8 cellular contexts compared by ENCODE assay signal in the genomic region with DNA sequence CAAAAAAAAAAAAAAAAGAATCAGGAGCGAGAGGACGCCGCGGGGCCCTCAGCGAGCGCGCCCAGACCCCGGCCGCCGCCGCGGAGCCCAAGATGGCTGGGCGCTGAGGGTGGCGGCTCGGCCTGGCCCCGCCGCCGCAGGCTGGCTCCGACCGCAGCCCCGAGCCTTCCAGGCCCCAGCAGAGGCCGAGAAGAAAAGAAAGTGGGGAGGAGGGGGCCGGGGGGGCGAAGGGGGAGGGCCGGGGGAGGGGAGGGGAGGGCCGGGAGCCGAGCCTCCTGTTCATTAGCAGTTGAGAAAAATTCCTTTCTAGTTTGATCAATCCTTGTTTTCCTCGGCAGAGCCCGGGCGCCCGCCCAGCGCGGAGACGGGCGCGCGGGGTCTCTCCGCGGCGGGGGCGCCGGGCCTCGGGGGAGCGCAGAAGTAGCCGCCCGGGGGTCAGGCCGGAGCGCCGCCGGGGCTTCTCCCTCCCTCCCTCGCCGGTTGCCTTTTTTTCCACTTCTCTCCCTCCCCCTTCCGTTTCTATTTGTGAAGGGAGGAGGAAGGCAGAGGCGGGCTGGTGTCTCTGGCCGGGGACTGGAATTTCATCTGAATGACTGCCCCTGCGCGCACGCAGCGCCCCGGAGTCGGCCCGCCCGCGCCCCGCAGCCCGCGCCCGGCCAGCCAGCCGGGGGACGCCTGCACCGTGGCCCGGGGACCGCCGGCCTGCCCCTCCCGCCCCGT. TPM values are rescaled to one million over a fixed set of nuclear protein-coding genes. Genes with fewer than 3 reads are reported as not detected.
DNase-seq lines count a peak whose midpoint lies in the region; ATAC-seq and TF ChIP-seq lines count a peak whose summit lies in the region.

No MANE protein-coding gene starts in this region.

- H3K27ac Mint-ChIP-seq in CD14-positive monocyte = peak overlapping the region; percentile 90 to 98 (median 94)
- peak overlapping the region; percentile 91 for H3K27ac Mint-ChIP-seq in activated T-helper 1 cell treated with anti-CD3 and anti-CD28 coated beads, Interleukin-12 subunit alpha, Interleukin-12 subunit beta, Interleukin-2, Interleukin-4 antibody, amounts not matched to agents 30 ng/mL and 10 ng/mL and 1 ng/mL, durations not matched to agents 14 hours and 24 hours and 36 hours
- H3K27ac Mint-ChIP-seq in naive B cell = peak overlapping the region in 4 of 6 donors; percentile 38 to 97 (median 90)

- peaks cover 13 to 23% of the 10 kb centered on the region in 2 donors for H3K36me3 Mint-ChIP-seq in CD14-positive monocyte
- H3K36me3 Mint-ChIP-seq in activated T-helper 1 cell treated with anti-CD3 and anti-CD28 coated beads, Interleukin-12 subunit alpha, Interleukin-12 subunit beta, Interleukin-2, Interleukin-4 antibody, amounts not matched to agents 30 ng/mL and 10 ng/mL and 1 ng/mL, durations not matched to agents 14 hours and 24 hours and 36 hours (ENCODE audit: low read depth) = peaks cover 21% of the 10 kb centered on the region
- H3K36me3 Mint-ChIP-seq in naive B cell = no peaks in the 10 kb centered on the region

- DNase-seq in CD14-positive monocyte (ENCODE audit: low spot score) (no peak), HCEC 1CT (peak; percentile 70), NOMO-1 treated with DMSO at 0.1 percent for 48 hours (lab: John Stamatoyannopoulos, UW; ENCODE audit: unreplicated experiment) (peak; percentile 66), fibroblast of peridontal ligament (ENCODE audit: extremely low read depth) (peak; percentile 69), naive B cell (no peak), thyroid gland (peak; percentile 70)
- no peak for DNase-seq in activated T-helper 1 cell treated with anti-CD3 and anti-CD28 coated beads, Interleukin-12 subunit alpha, Interleukin-12 subunit beta, Interleukin-2, Interleukin-4 antibody, amounts not matched to agents 30 ng/mL and 10 ng/mL and 1 ng/mL, durations not matched to agents 14 hours and 24 hours and 36 hours (ENCODE audit: low spot score)

- ATAC-seq in naive B cell (ENCODE audit: low read depth in 2 of 2) (no peak), HG03159 (IDR thresholded peaks at IDR 0.05; ENCODE audit: unreplicated experiment) (no peak)

- TF ChIP-seq POLR2A in thyroid gland (IDR thresholded peaks at IDR 0.05) = peak; percentile 20 to 74

- peaks cover 28% of the 10 kb centered on the region for H3K4me1 Mint-ChIP-seq in CD14-positive monocyte
- H3K4me1 Mint-ChIP-seq in activated T-helper 1 cell treated with anti-CD3 and anti-CD28 coated beads, Interleukin-12 subunit alpha, Interleukin-12 subunit beta, Interleukin-2, Interleukin-4 antibody, amounts not matched to agents 30 ng/mL and 10 ng/mL and 1 ng/mL, durations not matched to agents 14 hours and 24 hours and 36 hours (ENCODE audit: low read depth) = peaks cover 29% of the 10 kb centered on the region
- peaks cover 37 to 43% (median 42%) of the 10 kb centered on the region in 3 donors for H3K4me1 Mint-ChIP-seq in naive B cell

- 0 to 1% methylated on average over 48 of the region's 76 CpGs for WGBS in thyroid gland, 2 donors

- no peaks in the 10 kb centered on the region for H3K36me3 ChIP-seq in thyroid gland

- peaks cover 0 to 6% (median 3%) of the 10 kb centered on the region in 3 donors for H3K27me3 Mint-ChIP-seq in CD14-positive monocyte (ENCODE audit: low read depth in 3 of 3)
- no peaks in the 10 kb centered on the region for H3K27me3 Mint-ChIP-seq in activated T-helper 1 cell treated with anti-CD3 and anti-CD28 coated beads, Interleukin-12 subunit alpha, Interleukin-12 subunit beta, Interleukin-2, Interleukin-4 antibody, amounts not matched to agents 30 ng/mL and 10 ng/mL and 1 ng/mL, durations not matched to agents 14 hours and 24 hours and 36 hours (ENCODE audit: insufficient read depth)
- H3K27me3 Mint-ChIP-seq in naive B cell = no peaks in the 10 kb centered on the region

- peak overlapping the region; percentile 78 to 98 (median 84) for H3K4me3 ChIP-seq in thyroid gland (replicated peaks in 1 of 3)

- no peaks in the 10 kb centered on the region for H3K27me3 ChIP-seq in thyroid gland

- H3K9me3 ChIP-seq in thyroid gland = no peaks in the 10 kb centered on the region

- peaks cover 22 to 26% of the 10 kb centered on the region in 2 donors for H3K4me1 ChIP-seq in thyroid gland

- peaks cover 0 to 5% (median 2%) of the 10 kb centered on the region in 7 donors for H3K9me3 Mint-ChIP-seq in CD14-positive monocyte
- H3K9me3 Mint-ChIP-seq in activated T-helper 1 cell treated with anti-CD3 and anti-CD28 coated beads, Interleukin-12 subunit alpha, Interleukin-12 subunit beta, Interleukin-2, Interleukin-4 antibody, amounts not matched to agents 30 ng/mL and 10 ng/mL and 1 ng/mL, durations not matched to agents 14 hours and 24 hours and 36 hours = no peaks in the 10 kb centered on the region
- H3K9me3 Mint-ChIP-seq in naive B cell = peaks cover 0 to 1% (median 0%) of the 10 kb centered on the region in 7 donors

- TF ChIP-seq CTCF in CD14-positive monocyte (IDR thresholded peaks at IDR 0.05) (no peak), thyroid gland (IDR thresholded peaks at IDR 0.05) (no peak)

- peak overlapping the region; percentile 96 to 100 (median 100) for H3K27ac ChIP-seq in thyroid gland

- intact Hi-C loops in CD14-positive monocyte (cut with micrococcal nuclease) = no loop called here
- intact Hi-C loops in activated T-helper 1 cell treated with anti-CD3 and anti-CD28 coated beads, Interleukin-12 subunit alpha, Interleukin-12 subunit beta, Interleukin-2, Interleukin-4 antibody, amounts not matched to agents 30 ng/mL and 10 ng/mL and 1 ng/mL, durations not matched to agents 14 hours and 24 hours and 36 hours (cut with micrococcal nuclease) = loop anchor here (1.0 to 5.0 kb wide), 5 partner anchors 195 to 825 kb away; a partner anchor contains a TSS
- intact Hi-C loops in thyroid gland (cut with DNase I) = loop anchor here (2.0 kb wide), 1 partner anchor 31 kb away; no protein-coding TSS in a partner anchor

- H3K4me3 Mint-ChIP-seq in CD14-positive monocyte (peak overlapping the region; percentile 88 to 96), naive B cell (peak overlapping the region; percentile 87 to 97 (median 92))
- H3K4me3 Mint-ChIP-seq in activated T-helper 1 cell treated with anti-CD3 and anti-CD28 coated beads, Interleukin-12 subunit alpha, Interleukin-12 subunit beta, Interleukin-2, Interleukin-4 antibody, amounts not matched to agents 30 ng/mL and 10 ng/mL and 1 ng/mL, durations not matched to agents 14 hours and 24 hours and 36 hours = peak overlapping the region; percentile 90

RNA-seq across cellular contexts. Expression of a gene that starts 0.8 kb away (rescaled TPM):
- polyA plus RNA-seq in CD14-positive monocyte (10 to 100 TPM; 39.4 to 41.4 TPM), naive B cell (ENCODE audit: low read depth in 6 of 6) (10 to 100 TPM; 27.1 to 45.8 (median 30.2) TPM)
- total RNA-seq in activated T-helper 1 cell treated with anti-CD3 and anti-CD28 coated beads, Interleukin-12 subunit alpha, Interleukin-12 subunit beta, Interleukin-2, Interleukin-4 antibody, amounts not matched to agents 30 ng/mL and 10 ng/mL and 1 ng/mL, durations not matched to agents 14 hours and 24 hours and 36 hours = 108 and 111 TPM in 2 replicates
- 100 to 1,000 TPM; 138 to 187 (median 162) TPM for total RNA-seq in thyroid gland

Comparison
In these comparisons a context has a peak if more than half of its experiments do, and no peak if none do; other contexts are left out.
1. DNase-seq: peak in HCEC 1CT (single experiment), NOMO-1 treated with DMSO at 0.1 percent for 48 hours (single experiment), fibroblast of peridontal ligament (single experiment) and thyroid gland (2 of 2); none in CD14-positive monocyte (single experiment), activated T-helper 1 cell treated with anti-CD3 and anti-CD28 coated beads, Interleukin-12 subunit alpha, Interleukin-12 subunit beta, Interleukin-2, Interleukin-4 antibody, amounts not matched to agents 30 ng/mL and 10 ng/mL and 1 ng/mL, durations not matched to agents 14 hours and 24 hours and 36 hours (single experiment) and naive B cell (single experiment).
2. intact Hi-C loops: an anchor here in activated T-helper 1 cell treated with anti-CD3 and anti-CD28 coated beads, Interleukin-12 subunit alpha, Interleukin-12 subunit beta, Interleukin-2, Interleukin-4 antibody, amounts not matched to agents 30 ng/mL and 10 ng/mL and 1 ng/mL, durations not matched to agents 14 hours and 24 hours and 36 hours (1.0 to 5.0 kb wide) and thyroid gland (2.0 kb wide); none called in CD14-positive monocyte.
3. Peak in every context shown above with its lines, with median percentiles within 50 percentile points of each other: H3K27ac Mint-ChIP-seq and H3K4me3 Mint-ChIP-seq.